21 cellular contexts compared by ENCODE assay signal in the genomic region with DNA sequence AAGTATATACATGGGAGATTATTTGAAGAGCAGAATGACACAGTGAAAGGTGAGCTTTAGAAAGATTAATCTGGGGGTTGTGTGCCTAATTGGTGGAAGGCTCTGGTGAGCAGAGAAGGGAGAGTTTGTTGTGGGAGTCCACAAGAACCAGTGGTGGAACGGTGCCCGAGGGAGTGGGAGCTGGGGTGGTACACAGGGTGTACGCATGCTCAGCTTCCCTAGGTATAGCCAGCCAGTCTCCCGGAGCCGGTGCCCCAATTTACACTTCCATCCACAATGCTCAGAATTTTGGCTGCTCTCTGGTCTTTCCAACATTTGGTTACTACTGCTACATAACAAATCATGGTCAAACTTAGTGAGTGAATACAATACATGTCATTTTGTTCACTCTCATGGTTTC.
"Had no signal": no experiment of that assay in that cellular context is flagged by ENCODE, and none has a peak within 500 bp of the region (broad histone marks: within the 10 kb centered on the region; RNA-seq: fewer than 3 reads in every experiment).

No MANE protein-coding gene starts in this region.

- ATAC-seq: Panc1, PC-3, SK-N-SH treated with all-trans-retinoic acid at 6 μM for 48 hours had no signal

- H3K9me3 ChIP-seq: SJCRH30 had no signal

- H3K4me1 ChIP-seq: SJCRH30 had no signal

- H3K36me3 ChIP-seq: MG63, SJCRH30 had no signal

- H3K4me3 ChIP-seq: MG63, SJCRH30 had no signal

- DNase-seq: Karpas-422, KG1, MG63, NCI-H1092, NCI-H1105 treated with DMSO at 0.1 percent for 48 hours, NCI-H1417 treated with DMSO at 0.1 percent for 48 hours, NCI-H146, NCI-H1694 treated with DMSO at 0.1 percent for 48 hours, NCI-H1930, NCI-H2081, NCI-H2107, NCI-H2227 treated with DMSO at 0.1 percent for 48 hours, NCI-H524, NCI-H526 treated with DMSO at 0.1 percent for 48 hours, NCI-H748 treated with DMSO at 0.1 percent for 48 hours, PC-3, SHP77 treated with DMSO at 0.1 percent for 48 hours, SJCRH30 had no signal

- H3K27ac ChIP-seq: RWPE1, SJCRH30 had no signal

- H3K27me3 ChIP-seq: MG63, SJCRH30 had no signal
